Comparison of ENCODE assay signal across 1 cellular context in the genomic region with DNA sequence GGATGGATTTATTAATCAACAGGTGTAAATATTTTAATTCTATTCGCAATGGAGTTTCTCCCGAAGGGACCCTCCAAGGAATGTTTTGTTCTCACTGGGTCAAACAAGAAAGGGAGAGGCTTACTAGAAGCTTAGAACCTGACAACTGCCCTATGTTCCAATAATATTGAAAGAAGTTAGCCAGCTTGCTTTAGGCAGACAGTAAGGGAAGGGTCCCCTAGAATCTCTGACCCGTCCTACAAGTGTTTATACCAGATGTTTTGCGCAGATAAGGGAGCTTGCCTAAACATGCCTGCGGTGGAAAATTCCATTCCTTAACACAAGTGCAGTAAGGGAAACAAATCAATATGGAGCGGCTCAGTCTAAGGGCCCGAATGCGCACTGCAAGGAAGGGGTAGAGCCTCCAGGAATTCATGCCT.
TF ChIP-seq lines count a peak whose summit lies in the region.

No MANE protein-coding gene starts in this region.

TF ChIP-seq in IMR-90, 13 proteins besides CTCF, POLR2A, EP300 and RAD21:
- TF ChIP-seq MXI1 (IDR thresholded peaks at IDR 0.05; ENCODE audit: borderline replicate concordance, low read depth, low read length), result no peak
- no peak for TF ChIP-seq SMC3 (IDR thresholded peaks at IDR 0.05; ENCODE audit: low read depth, low read length)
- TF ChIP-seq MAFK (IDR thresholded peaks at IDR 0.05; ENCODE audit: low read depth, low read length), result no peak
- no peak for TF ChIP-seq NFE2L2 (IDR thresholded peaks at IDR 0.05; ENCODE audit: low read depth, low read length)
- TF ChIP-seq FOS (IDR thresholded peaks at IDR 0.05; ENCODE audit: low read depth, low read length), result no peak
- TF ChIP-seq, protein P1, sequence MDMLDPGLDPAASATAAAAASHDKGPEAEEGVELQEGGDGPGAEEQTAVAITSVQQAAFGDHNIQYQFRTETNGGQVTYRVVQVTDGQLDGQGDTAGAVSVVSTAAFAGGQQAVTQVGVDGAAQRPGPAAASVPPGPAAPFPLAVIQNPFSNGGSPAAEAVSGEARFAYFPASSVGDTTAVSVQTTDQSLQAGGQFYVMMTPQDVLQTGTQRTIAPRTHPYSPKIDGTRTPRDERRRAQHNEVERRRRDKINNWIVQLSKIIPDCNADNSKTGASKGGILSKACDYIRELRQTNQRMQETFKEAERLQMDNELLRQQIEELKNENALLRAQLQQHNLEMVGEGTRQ (IDR thresholded peaks at IDR 0.05; ENCODE audit: low read depth, low read length), result no peak
